In the genomic region with DNA sequence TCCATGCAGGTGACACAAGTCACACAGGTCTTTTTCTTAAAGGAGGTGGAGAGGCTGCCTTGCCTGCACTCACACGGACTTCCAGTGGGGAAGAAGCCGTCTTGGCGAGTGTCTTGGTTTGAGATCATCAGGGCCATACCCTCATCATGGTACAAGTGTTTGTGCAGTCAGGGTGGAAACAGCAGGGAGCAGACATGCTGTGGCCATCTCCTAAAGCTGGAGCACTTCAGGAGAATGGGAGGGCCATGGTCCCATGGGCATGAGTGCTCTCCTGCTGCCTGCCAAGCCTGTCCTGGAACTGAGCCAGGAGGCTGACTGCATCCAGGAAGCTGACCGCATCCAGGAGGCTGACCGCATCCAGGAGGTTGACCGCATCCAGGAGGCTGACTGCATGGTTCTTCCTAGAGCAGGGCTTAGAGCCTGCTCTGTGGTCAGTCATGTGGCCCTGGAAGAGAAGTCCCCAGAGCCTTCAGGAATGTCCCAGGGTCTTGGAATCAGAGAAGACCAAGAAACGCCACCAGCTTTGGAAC, we compare ENCODE assay signal across 16 cellular contexts.
DNase-seq lines count a peak whose midpoint lies in the region; ATAC-seq and TF ChIP-seq lines count a peak whose summit lies in the region.
"Had no signal": no experiment of that assay in that cellular context is flagged by ENCODE, and none has a peak within 500 bp of the region (broad histone marks: within the 10 kb centered on the region; RNA-seq: fewer than 3 reads in every experiment).

No MANE protein-coding gene starts in this region.

- ATAC-seq in HG02840 (IDR thresholded peaks at IDR 0.05; ENCODE audit: low FRiP score, unreplicated experiment) (no peak), HG03175 (IDR thresholded peaks at IDR 0.05; ENCODE audit: unreplicated experiment) (no peak)

- TF ChIP-seq CTCF in LNCaP clone FGC (IDR thresholded peaks at IDR 0.05; ENCODE audit: control insufficient read depth, extremely low read depth, insufficient read depth): no peak

- no peak overlapping the region for H3K4me3 ChIP-seq in LNCaP clone FGC (ENCODE audit: low read depth, low read length)
- H3K4me3 ChIP-seq: spleen had no signal

- DNase-seq in DMS53 (lab: John Stamatoyannopoulos, UW) (peak; percentile 83), LNCaP clone FGC (ENCODE audit: low read depth) (peak; percentile 6), RPMI7951 (ENCODE audit: low read depth) (peak; percentile 48), mesenteric fat pad (ENCODE audit: low spot score) (peak; percentile 59), SW480 (ENCODE audit: low spot score) (no peak), cortex of kidney (lab: John Stamatoyannopoulos, UW) (no peak)
- DNase-seq: activated CD4-positive, alpha-beta T cell treated with anti-CD3 and anti-CD28 coated beads, Interleukin-2, amount 50 U/mL, for 48 hours; activated naive CD4-positive, alpha-beta T cell treated with Interleukin-2 at 50 U/mL for 16 hours; activated T-cell treated with anti-CD3 and anti-CD28 coated beads, Interleukin-2, amount 50 U/mL, for 1 hour; GOT3; islet precursor cell; NCI-H1048; spleen; stimulated activated CD8-positive, alpha-beta memory T cell treated with anti-CD3 and anti-CD28 coated beads, Interleukin-4, amount 100 ng/mL, for 48 hours had no signal

Comparison
In these comparisons a context has a peak if more than half of its experiments do, and no peak if none do; other contexts are left out.
1. DNase-seq: peak in DMS53 (single experiment), LNCaP clone FGC (single experiment), RPMI7951 (single experiment) and mesenteric fat pad (single experiment); none in SW480 (single experiment) and cortex of kidney (single experiment).